In the genomic region with DNA sequence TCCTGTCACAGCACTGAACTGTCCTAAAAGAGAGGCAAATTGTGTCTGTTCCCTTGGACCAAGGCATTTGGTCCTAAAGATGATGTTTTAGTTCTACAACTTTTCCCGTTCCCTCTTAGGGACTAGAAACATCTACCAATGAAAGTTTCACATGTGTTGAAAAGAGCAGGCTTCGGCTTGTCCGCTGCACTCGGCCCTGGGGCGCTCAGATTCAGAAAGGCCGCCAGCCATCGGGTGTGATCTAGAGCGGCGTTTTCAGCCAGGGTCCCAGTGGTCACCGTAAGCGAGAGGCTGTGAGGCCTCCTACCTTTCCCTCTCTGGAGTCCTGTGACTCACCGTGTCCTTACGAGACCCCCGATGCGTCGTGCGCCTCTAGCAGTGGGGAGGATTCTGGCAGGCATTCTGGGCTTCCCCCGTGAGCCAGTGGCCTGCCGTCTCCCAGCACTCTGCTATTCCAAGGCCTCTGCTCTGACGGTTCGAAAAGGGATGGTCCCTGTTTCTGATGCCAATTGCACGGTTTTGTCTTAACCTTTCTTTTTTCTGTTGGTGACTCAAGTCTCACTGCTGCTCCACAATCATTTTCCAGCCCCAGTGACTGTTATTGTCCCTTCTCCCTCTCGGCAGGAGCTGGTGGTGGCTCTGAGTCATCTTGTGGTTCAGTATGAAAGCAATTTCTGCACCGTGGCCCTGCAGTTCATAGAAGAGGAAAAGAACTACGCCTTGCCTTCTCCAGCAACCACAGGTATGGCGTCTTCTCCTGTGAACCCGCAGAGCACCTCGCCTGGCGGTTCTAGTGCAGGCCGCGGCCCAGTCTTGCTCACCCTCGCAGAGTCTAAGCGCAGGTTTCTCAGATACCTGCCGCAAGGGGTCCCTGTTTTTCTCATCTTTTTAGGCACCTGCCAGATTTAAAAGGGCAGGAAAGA, we compare ENCODE assay signal across 1 cellular context.
TF ChIP-seq lines count a peak whose summit lies in the region.

No MANE protein-coding gene starts in this region.

TF ChIP-seq in K562, 482 proteins besides CTCF, POLR2A, EP300 and RAD21 (continued from another document and continues in another):
- no peak for TF ChIP-seq SIN3B (IDR thresholded peaks at IDR 0.05; ENCODE audit: low read depth)
- TF ChIP-seq ZNF354B (CRISPR knock-in tag; IDR thresholded peaks at IDR 0.05): no peak
- no peak for TF ChIP-seq HOXB6 (CRISPR knock-in tag; IDR thresholded peaks at IDR 0.05; ENCODE audit: borderline replicate concordance)
- TF ChIP-seq ZSCAN32 (CRISPR knock-in tag; IDR thresholded peaks at IDR 0.05): no peak
- TF ChIP-seq RFX7 (CRISPR knock-in tag; IDR thresholded peaks at IDR 0.05): no peak
- TF ChIP-seq ZNF431 (CRISPR knock-in tag; IDR thresholded peaks at IDR 0.05): no peak
- 0 out of 4 replicates have a peak, but pooled peaks of 1 of the 2 experiments have one; percentile 12 for TF ChIP-seq NONO (IDR thresholded peaks at IDR 0.05; ENCODE audit: low read depth in 2 of 2, low read length in 1 of 2)
- TF ChIP-seq RHOXF2B (CRISPR knock-in tag; conservative IDR thresholded peaks at IDR 0.05): no peak
- no peak for TF ChIP-seq SMAD3 (CRISPR knock-in tag; conservative IDR thresholded peaks at IDR 0.05)
- no peak for TF ChIP-seq JUNB (CRISPR knock-in tag; conservative IDR thresholded peaks at IDR 0.05)
- TF ChIP-seq, protein P1, sequence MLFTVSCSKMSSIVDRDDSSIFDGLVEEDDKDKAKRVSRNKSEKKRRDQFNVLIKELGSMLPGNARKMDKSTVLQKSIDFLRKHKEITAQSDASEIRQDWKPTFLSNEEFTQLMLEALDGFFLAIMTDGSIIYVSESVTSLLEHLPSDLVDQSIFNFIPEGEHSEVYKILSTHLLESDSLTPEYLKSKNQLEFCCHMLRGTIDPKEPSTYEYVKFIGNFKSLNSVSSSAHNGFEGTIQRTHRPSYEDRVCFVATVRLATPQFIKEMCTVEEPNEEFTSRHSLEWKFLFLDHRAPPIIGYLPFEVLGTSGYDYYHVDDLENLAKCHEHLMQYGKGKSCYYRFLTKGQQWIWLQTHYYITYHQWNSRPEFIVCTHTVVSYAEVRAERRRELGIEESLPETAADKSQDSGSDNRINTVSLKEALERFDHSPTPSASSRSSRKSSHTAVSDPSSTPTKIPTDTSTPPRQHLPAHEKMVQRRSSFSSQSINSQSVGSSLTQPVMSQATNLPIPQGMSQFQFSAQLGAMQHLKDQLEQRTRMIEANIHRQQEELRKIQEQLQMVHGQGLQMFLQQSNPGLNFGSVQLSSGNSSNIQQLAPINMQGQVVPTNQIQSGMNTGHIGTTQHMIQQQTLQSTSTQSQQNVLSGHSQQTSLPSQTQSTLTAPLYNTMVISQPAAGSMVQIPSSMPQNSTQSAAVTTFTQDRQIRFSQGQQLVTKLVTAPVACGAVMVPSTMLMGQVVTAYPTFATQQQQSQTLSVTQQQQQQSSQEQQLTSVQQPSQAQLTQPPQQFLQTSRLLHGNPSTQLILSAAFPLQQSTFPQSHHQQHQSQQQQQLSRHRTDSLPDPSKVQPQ (CRISPR knock-in tag; IDR thresholded peaks at IDR 0.05; ENCODE audit: borderline replicate concordance): no peak
- no peak for TF ChIP-seq SMARCA4 (IDR thresholded peaks at IDR 0.05)
- TF ChIP-seq ZNF347 (CRISPR knock-in tag; IDR thresholded peaks at IDR 0.05; ENCODE audit: low read depth): no peak
- TF ChIP-seq, protein P2, sequence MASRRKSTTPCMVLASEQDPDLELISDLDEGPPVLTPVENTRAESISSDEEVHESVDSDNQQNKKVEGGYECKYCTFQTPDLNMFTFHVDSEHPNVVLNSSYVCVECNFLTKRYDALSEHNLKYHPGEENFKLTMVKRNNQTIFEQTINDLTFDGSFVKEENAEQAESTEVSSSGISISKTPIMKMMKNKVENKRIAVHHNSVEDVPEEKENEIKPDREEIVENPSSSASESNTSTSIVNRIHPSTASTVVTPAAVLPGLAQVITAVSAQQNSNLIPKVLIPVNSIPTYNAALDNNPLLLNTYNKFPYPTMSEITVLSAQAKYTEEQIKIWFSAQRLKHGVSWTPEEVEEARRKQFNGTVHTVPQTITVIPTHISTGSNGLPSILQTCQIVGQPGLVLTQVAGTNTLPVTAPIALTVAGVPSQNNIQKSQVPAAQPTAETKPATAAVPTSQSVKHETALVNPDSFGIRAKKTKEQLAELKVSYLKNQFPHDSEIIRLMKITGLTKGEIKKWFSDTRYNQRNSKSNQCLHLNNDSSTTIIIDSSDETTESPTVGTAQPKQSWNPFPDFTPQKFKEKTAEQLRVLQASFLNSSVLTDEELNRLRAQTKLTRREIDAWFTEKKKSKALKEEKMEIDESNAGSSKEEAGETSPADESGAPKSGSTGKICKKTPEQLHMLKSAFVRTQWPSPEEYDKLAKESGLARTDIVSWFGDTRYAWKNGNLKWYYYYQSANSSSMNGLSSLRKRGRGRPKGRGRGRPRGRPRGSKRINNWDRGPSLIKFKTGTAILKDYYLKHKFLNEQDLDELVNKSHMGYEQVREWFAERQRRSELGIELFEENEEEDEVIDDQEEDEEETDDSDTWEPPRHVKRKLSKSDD (conservative IDR thresholded peaks at IDR 0.05; ENCODE audit: low read length): no peak
- TF ChIP-seq ZFX (CRISPR knock-in tag; IDR thresholded peaks at IDR 0.05): peak; percentile 74
- TF ChIP-seq KDM1A (IDR thresholded peaks at IDR 0.05): peak in 1 of 2 experiments; percentile 67; a peak in 2 of 4 replicates
- TF ChIP-seq ZNF224 (CRISPR knock-in tag; IDR thresholded peaks at IDR 0.05): no peak
- TF ChIP-seq CREM (IDR thresholded peaks at IDR 0.05; ENCODE audit: low read depth): 0 out of 2 replicates have a peak, but pooled peaks have one; percentile 8
- TF ChIP-seq BRD4 (IDR thresholded peaks at IDR 0.05): no peak
- TF ChIP-seq ARHGAP35 (IDR thresholded peaks at IDR 0.05; ENCODE audit: partially characterized antibody): no peak
- TF ChIP-seq FIP1L1 (IDR thresholded peaks at IDR 0.05; ENCODE audit: low read depth, low read length, poor library complexity, severe bottlenecking): no peak
- TF ChIP-seq CXXC5 (CRISPR knock-in tag; IDR thresholded peaks at IDR 0.05): no peak
- no peak for TF ChIP-seq MEF2D (tag; conservative IDR thresholded peaks at IDR 0.05; ENCODE audit: low read depth)
- peak; percentile 68; the same call in 1 of the 2 replicates for TF ChIP-seq TEAD2 (tag; IDR thresholded peaks at IDR 0.05)
- TF ChIP-seq ZNF57 (CRISPR knock-in tag; IDR thresholded peaks at IDR 0.05): no peak
- TF ChIP-seq, protein P3, sequence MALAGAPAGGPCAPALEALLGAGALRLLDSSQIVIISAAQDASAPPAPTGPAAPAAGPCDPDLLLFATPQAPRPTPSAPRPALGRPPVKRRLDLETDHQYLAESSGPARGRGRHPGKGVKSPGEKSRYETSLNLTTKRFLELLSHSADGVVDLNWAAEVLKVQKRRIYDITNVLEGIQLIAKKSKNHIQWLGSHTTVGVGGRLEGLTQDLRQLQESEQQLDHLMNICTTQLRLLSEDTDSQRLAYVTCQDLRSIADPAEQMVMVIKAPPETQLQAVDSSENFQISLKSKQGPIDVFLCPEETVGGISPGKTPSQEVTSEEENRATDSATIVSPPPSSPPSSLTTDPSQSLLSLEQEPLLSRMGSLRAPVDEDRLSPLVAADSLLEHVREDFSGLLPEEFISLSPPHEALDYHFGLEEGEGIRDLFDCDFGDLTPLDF (CRISPR knock-in tag; IDR thresholded peaks at IDR 0.05): no peak
- TF ChIP-seq FOXP1 (CRISPR knock-in tag; IDR thresholded peaks at IDR 0.05): no peak
- 0 out of 2 replicates have a peak, but pooled peaks have one; percentile 24 for TF ChIP-seq GTF2E2 (tag; IDR thresholded peaks at IDR 0.05)
- no peak for TF ChIP-seq XRCC4 (IDR thresholded peaks at IDR 0.05; ENCODE audit: extremely low read depth, insufficient read depth, insufficient read length)
- TF ChIP-seq, protein P4, sequence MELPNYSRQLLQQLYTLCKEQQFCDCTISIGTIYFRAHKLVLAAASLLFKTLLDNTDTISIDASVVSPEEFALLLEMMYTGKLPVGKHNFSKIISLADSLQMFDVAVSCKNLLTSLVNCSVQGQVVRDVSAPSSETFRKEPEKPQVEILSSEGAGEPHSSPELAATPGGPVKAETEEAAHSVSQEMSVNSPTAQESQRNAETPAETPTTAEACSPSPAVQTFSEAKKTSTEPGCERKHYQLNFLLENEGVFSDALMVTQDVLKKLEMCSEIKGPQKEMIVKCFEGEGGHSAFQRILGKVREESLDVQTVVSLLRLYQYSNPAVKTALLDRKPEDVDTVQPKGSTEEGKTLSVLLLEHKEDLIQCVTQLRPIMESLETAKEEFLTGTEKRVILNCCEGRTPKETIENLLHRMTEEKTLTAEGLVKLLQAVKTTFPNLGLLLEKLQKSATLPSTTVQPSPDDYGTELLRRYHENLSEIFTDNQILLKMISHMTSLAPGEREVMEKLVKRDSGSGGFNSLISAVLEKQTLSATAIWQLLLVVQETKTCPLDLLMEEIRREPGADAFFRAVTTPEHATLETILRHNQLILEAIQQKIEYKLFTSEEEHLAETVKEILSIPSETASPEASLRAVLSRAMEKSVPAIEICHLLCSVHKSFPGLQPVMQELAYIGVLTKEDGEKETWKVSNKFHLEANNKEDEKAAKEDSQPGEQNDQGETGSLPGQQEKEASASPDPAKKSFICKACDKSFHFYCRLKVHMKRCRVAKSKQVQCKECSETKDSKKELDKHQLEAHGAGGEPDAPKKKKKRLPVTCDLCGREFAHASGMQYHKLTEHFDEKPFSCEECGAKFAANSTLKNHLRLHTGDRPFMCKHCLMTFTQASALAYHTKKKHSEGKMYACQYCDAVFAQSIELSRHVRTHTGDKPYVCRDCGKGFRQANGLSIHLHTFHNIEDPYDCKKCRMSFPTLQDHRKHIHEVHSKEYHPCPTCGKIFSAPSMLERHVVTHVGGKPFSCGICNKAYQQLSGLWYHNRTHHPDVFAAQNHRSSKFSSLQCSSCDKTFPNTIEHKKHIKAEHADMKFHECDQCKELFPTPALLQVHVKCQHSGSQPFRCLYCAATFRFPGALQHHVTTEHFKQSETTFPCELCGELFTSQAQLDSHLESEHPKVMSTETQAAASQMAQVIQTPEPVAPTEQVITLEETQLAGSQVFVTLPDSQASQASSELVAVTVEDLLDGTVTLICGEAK (IDR thresholded peaks at IDR 0.05): 0 out of 2 replicates have a peak, but pooled peaks have one; percentile 12
- TF ChIP-seq, protein P4 (CRISPR knock-in tag; IDR thresholded peaks at IDR 0.05): no peak
- TF ChIP-seq TGIF2 (CRISPR knock-in tag; IDR thresholded peaks at IDR 0.05): no peak
- TF ChIP-seq, protein P5, sequence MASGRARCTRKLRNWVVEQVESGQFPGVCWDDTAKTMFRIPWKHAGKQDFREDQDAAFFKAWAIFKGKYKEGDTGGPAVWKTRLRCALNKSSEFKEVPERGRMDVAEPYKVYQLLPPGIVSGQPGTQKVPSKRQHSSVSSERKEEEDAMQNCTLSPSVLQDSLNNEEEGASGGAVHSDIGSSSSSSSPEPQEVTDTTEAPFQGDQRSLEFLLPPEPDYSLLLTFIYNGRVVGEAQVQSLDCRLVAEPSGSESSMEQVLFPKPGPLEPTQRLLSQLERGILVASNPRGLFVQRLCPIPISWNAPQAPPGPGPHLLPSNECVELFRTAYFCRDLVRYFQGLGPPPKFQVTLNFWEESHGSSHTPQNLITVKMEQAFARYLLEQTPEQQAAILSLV (tag; IDR thresholded peaks at IDR 0.05): no peak
- TF ChIP-seq BRD9 (IDR thresholded peaks at IDR 0.05; ENCODE audit: low read depth, partially characterized antibody): no peak
- TF ChIP-seq PTBP1 (IDR thresholded peaks at IDR 0.05; ENCODE audit: low read depth, low read length): no peak
- TF ChIP-seq TFAM (CRISPR knock-in tag; conservative IDR thresholded peaks at IDR 0.05): no peak
- TF ChIP-seq YY1 (IDR thresholded peaks at IDR 0.05; ENCODE audit: borderline replicate concordance in 1 of 3, control insufficient read depth in 1 of 3, extremely low read depth in 1 of 3, insufficient read depth in 3 of 3, insufficient read length in 1 of 3, insufficient replicate concordance in 2 of 3, low read depth in 1 of 3, low read length in 2 of 3): peak in 1 of 3 experiments; percentile 16
- TF ChIP-seq, protein P6, sequence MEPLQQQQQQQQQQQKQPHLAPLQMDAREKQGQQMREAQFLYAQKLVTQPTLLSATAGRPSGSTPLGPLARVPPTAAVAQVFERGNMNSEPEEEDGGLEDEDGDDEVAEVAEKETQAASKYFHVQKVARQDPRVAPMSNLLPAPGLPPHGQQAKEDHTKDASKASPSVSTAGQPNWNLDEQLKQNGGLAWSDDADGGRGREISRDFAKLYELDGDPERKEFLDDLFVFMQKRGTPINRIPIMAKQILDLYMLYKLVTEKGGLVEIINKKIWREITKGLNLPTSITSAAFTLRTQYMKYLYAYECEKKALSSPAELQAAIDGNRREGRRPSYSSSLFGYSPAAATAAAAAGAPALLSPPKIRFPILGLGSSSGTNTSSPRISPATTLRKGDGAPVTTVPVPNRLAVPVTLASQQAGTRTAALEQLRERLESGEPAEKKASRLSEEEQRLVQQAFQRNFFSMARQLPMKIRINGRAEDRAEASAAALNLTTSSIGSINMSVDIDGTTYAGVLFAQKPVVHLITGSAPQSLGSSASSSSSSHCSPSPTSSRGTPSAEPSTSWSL (CRISPR knock-in tag; IDR thresholded peaks at IDR 0.05; ENCODE audit: borderline replicate concordance): no peak
- 0 out of 2 replicates have a peak, but pooled peaks have one; percentile 48 for TF ChIP-seq NR2C2 (CRISPR knock-in tag; IDR thresholded peaks at IDR 0.05)
- TF ChIP-seq NR2C2 (tag; IDR thresholded peaks at IDR 0.05): no peak
